Comparison of ENCODE assay signal across 2 cellular contexts in the genomic region with DNA sequence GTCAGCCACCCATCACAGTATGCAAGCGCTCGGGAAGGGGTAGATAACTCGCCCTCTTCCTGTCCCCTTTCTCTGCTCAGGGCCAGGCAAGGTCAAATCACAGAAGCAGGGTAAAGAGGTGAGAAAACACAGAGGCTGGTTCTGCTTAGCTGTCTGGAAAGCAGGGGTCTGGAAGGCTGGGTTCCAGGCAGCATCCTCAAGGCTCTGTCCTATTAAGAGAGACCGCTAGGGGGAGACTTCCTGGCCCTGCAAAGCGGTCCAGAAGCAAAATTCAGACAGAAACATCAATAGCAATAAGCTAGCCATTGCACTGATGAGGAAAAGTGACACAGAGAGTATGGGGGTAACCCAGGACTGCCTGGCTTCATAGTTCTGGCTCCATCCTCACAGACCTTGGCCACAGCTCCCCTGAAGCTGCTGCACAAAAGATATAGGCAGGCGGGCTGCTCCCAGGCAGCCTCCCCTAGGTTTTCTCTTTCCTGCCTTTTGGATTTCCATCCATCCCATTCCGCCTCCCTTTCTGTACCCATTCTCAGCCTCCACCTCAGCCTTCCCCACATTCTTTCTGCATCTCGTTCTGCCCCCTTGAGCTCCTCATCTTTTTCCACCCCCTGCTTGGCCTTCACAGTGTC.
TF ChIP-seq lines count a peak whose summit lies in the region.

No MANE protein-coding gene starts in this region.

TF ChIP-seq in Ishikawa, 13 proteins besides CTCF, POLR2A, EP300 and RAD21 (continued from another document):
- no peak for TF ChIP-seq NFIC (IDR thresholded peaks at IDR 0.05)
- TF ChIP-seq TAF1 (IDR thresholded peaks at IDR 0.05; ENCODE audit: low read depth) = no peak
- TF ChIP-seq, protein P1, sequence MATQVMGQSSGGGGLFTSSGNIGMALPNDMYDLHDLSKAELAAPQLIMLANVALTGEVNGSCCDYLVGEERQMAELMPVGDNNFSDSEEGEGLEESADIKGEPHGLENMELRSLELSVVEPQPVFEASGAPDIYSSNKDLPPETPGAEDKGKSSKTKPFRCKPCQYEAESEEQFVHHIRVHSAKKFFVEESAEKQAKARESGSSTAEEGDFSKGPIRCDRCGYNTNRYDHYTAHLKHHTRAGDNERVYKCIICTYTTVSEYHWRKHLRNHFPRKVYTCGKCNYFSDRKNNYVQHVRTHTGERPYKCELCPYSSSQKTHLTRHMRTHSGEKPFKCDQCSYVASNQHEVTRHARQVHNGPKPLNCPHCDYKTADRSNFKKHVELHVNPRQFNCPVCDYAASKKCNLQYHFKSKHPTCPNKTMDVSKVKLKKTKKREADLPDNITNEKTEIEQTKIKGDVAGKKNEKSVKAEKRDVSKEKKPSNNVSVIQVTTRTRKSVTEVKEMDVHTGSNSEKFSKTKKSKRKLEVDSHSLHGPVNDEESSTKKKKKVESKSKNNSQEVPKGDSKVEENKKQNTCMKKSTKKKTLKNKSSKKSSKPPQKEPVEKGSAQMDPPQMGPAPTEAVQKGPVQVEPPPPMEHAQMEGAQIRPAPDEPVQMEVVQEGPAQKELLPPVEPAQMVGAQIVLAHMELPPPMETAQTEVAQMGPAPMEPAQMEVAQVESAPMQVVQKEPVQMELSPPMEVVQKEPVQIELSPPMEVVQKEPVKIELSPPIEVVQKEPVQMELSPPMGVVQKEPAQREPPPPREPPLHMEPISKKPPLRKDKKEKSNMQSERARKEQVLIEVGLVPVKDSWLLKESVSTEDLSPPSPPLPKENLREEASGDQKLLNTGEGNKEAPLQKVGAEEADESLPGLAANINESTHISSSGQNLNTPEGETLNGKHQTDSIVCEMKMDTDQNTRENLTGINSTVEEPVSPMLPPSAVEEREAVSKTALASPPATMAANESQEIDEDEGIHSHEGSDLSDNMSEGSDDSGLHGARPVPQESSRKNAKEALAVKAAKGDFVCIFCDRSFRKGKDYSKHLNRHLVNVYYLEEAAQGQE (IDR thresholded peaks at IDR 0.05; ENCODE audit: low read depth) = no peak
- TF ChIP-seq YY1 (IDR thresholded peaks at IDR 0.05; ENCODE audit: low read depth) = no peak
- TF ChIP-seq, protein P2, sequence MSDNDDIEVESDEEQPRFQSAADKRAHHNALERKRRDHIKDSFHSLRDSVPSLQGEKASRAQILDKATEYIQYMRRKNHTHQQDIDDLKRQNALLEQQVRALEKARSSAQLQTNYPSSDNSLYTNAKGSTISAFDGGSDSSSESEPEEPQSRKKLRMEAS (IDR thresholded peaks at IDR 0.05) = no peak
- TF ChIP-seq TEAD4 (IDR thresholded peaks at IDR 0.05) = no peak

TF ChIP-seq in GM12878, 131 proteins besides CTCF, POLR2A, EP300 and RAD21 (continued from another document):
- TF ChIP-seq, protein P3, sequence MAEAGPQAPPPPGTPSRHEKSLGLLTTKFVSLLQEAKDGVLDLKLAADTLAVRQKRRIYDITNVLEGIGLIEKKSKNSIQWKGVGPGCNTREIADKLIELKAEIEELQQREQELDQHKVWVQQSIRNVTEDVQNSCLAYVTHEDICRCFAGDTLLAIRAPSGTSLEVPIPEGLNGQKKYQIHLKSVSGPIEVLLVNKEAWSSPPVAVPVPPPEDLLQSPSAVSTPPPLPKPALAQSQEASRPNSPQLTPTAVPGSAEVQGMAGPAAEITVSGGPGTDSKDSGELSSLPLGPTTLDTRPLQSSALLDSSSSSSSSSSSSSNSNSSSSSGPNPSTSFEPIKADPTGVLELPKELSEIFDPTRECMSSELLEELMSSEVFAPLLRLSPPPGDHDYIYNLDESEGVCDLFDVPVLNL (IDR thresholded peaks at IDR 0.05; ENCODE audit: low read depth, low read length) = no peak
- TF ChIP-seq BMI1 (IDR thresholded peaks at IDR 0.05; ENCODE audit: borderline replicate concordance) (no peak), CREB1 (IDR thresholded peaks at IDR 0.05; ENCODE audit: low read depth) (no peak)
